ENCODE assay signal across 25 cellular contexts in the genomic region with DNA sequence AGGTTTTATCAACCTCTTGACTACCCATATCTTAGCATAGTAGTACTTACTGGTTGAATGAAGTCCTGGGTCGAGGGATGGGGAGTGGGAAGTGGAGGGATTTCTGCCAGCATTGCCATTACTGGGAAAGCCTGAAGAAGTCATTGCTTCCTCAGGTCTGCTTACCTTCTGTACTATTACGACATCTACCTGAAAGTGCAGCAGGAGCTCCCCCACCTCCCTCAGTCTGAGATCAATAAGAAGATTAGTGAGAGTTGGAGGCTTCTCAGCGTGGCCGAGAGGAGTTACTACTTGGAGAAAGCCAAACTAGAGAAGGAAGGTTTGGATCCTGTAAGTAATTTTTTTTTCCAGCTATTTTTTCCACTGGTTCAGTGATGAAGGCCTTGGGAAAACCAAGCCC. TPM values are rescaled to one million over a fixed set of nuclear protein-coding genes. Genes with fewer than 3 reads are reported as not detected.
DNase-seq lines count a peak whose midpoint lies in the region; ATAC-seq and TF ChIP-seq lines count a peak whose summit lies in the region.
"Had no signal": no experiment of that assay in that cellular context is flagged by ENCODE, and none has a peak within 500 bp of the region (broad histone marks: within the 10 kb centered on the region; RNA-seq: fewer than 3 reads in every experiment).

No MANE protein-coding gene starts in this region.

- H4K5ac ChIP-seq in IMR-90 (ENCODE audit: low read depth, low read length) = no peak overlapping the region

- dilution Hi-C loops in IMR-90 (cut with HindIII; ENCODE audit: low sequenced_read_pairs, unreplicated experiment) = no loop called here

- H3K9me3 ChIP-seq in IMR-90 (ENCODE audit: control insufficient read depth, insufficient read depth, low read length) = no peaks in the 10 kb centered on the region
- H3K9me3 ChIP-seq in WERI-Rb-1 (ENCODE audit: severe bottlenecking) = no peaks in the 10 kb centered on the region
- H3K9me3 ChIP-seq: A549; BLaER1 treated with 17β-estradiol and CSF1 and Interleukin-3, amounts not matched to agents 10 nM and 100 nM; Caco-2 had no signal

- peaks cover 94% of the 10 kb centered on the region for H3K36me3 Mint-ChIP-seq in activated T-cell treated with anti-CD3 and anti-CD28 coated beads, Interleukin-2, amount 50 U/mL, for 24 hours (ENCODE audit: low read depth)
- H3K36me3 Mint-ChIP-seq in activated T-cell treated with anti-CD3 and anti-CD28 coated beads, Interleukin-2, amount 50 U/mL, for 4 hours (ENCODE audit: insufficient read depth) = peaks cover 43% of the 10 kb centered on the region
- peaks cover 40% of the 10 kb centered on the region for H3K36me3 Mint-ChIP-seq in central memory CD8-positive, alpha-beta T cell (ENCODE audit: insufficient read depth)

- DNase-seq in activated T-cell treated with anti-CD3 and anti-CD28 coated beads, Interleukin-2, amount 50 U/mL, for 24 hours = no peak
- DNase-seq in activated T-cell treated with anti-CD3 and anti-CD28 coated beads, Interleukin-2, amount 50 U/mL, for 4 hours = no peak
- DNase-seq in IMR-90 (no peak), WERI-Rb-1 (peak; percentile 58), cortex of kidney (lab: John Stamatoyannopoulos, UW) (no peak), T-helper 2 cell (no peak), DMS 273 treated with DMSO at 0.1 percent for 48 hours (lab: John Stamatoyannopoulos, UW) (no peak)
- DNase-seq in central memory CD8-positive, alpha-beta T cell (ENCODE audit: low spot score in 2 of 2) = no peak
- DNase-seq: AML-193; Caco-2; Calu3; CD4-positive, alpha-beta T cell; CD8-positive, alpha-beta T cell; DMS153; DMS53; DMS79; DND-41; EL; GDM1 had no signal

- H3K9me1 ChIP-seq in IMR-90 (ENCODE audit: insufficient read depth, low read length) = peaks cover 7% of the 10 kb centered on the region; the same call in 1 of the 2 replicates

- no peak overlapping the region for H3K56ac ChIP-seq in IMR-90 (ENCODE audit: extremely low read depth, insufficient read depth, low read length)

- peaks cover 30 to 76% of the 10 kb centered on the region in 2 experiments for H3K79me1 ChIP-seq in IMR-90 (ENCODE audit: low read depth in 1 of 2, low read length in 2 of 2)

- no peak overlapping the region for H3K4me3 Mint-ChIP-seq in activated T-cell treated with anti-CD3 and anti-CD28 coated beads, Interleukin-2, amount 50 U/mL, for 24 hours
- H3K4me3 Mint-ChIP-seq in activated T-cell treated with anti-CD3 and anti-CD28 coated beads, Interleukin-2, amount 50 U/mL, for 4 hours = no peak overlapping the region
- no peak overlapping the region for H3K4me3 Mint-ChIP-seq in central memory CD8-positive, alpha-beta T cell
- H3K4me3 Mint-ChIP-seq: B cell; CD4-positive, alpha-beta T cell; CD8-positive, alpha-beta T cell had no signal

- H3K36me3 ChIP-seq in IMR-90 (ENCODE audit: control insufficient read depth, insufficient read depth, low read length) = peaks cover 30% of the 10 kb centered on the region
- peaks cover 78% of the 10 kb centered on the region for H3K36me3 ChIP-seq in WERI-Rb-1

- H2AK9ac ChIP-seq in IMR-90 (replicated peaks; ENCODE audit: low read depth, low read length, poor library complexity) = no peak overlapping the region

- no peak overlapping the region for H2BK15ac ChIP-seq in IMR-90 (ENCODE audit: low read depth, low read length)

- H2BK120ac ChIP-seq in IMR-90 (ENCODE audit: low read depth, low read length) = no peak overlapping the region

- H4K8ac ChIP-seq in IMR-90 (ENCODE audit: low read depth in 2 of 2, low read length in 2 of 2) = no peak overlapping the region

- H2AK5ac ChIP-seq in IMR-90 (ENCODE audit: low read depth, low read length) = no peak overlapping the region

- CTCF ChIA-PET in IMR-90 (lab: Yijun Ruan, JAX) = interaction anchor here (0.7 to 1.0 kb wide), 2 partner anchors 16 to 1172 kb away, joined by 3 to 5 read pairs; no protein-coding TSS in a partner anchor

- no peak for TF ChIP-seq RAD21 in IMR-90 (IDR thresholded peaks at IDR 0.05; ENCODE audit: low read length)

- H3K4me1 ChIP-seq in IMR-90 (ENCODE audit: control insufficient read depth, insufficient read depth, low read length) = no peaks in the 10 kb centered on the region; the same call in 1 of the 2 replicates

- BruUV-seq in IMR-90 (replicated peaks; lab: Mats Ljungman, UMichigan) = no TSS peak

- H2AFZ ChIP-seq in IMR-90 (replicated peaks; ENCODE audit: low read length, poor library complexity) = no peak overlapping the region

- H3K9ac ChIP-seq in IMR-90 (ENCODE audit: low read depth, low read length) = no peak overlapping the region
- H3K9ac ChIP-seq: BLaER1 treated with 17β-estradiol and CSF1 and Interleukin-3, amounts not matched to agents 10 nM and 100 nM had no signal

- H3K27me3 Mint-ChIP-seq in activated T-cell treated with anti-CD3 and anti-CD28 coated beads, Interleukin-2, amount 50 U/mL, for 24 hours = no peaks in the 10 kb centered on the region
- H3K27me3 Mint-ChIP-seq in activated T-cell treated with anti-CD3 and anti-CD28 coated beads, Interleukin-2, amount 50 U/mL, for 4 hours (ENCODE audit: low read depth) = no peaks in the 10 kb centered on the region
- no peaks in the 10 kb centered on the region for H3K27me3 Mint-ChIP-seq in central memory CD8-positive, alpha-beta T cell
- H3K27me3 Mint-ChIP-seq: B cell; CD4-positive, alpha-beta T cell had no signal

- H3K27ac Mint-ChIP-seq in activated T-cell treated with anti-CD3 and anti-CD28 coated beads, Interleukin-2, amount 50 U/mL, for 24 hours = peak overlapping the region; percentile 52
- H3K27ac Mint-ChIP-seq in central memory CD8-positive, alpha-beta T cell (ENCODE audit: low read depth) = peak overlapping the region; percentile 14
- H3K27ac Mint-ChIP-seq: B cell; CD4-positive, alpha-beta T cell; CD8-positive, alpha-beta T cell had no signal

- H3K9me3 Mint-ChIP-seq in activated T-cell treated with anti-CD3 and anti-CD28 coated beads, Interleukin-2, amount 50 U/mL, for 24 hours = no peaks in the 10 kb centered on the region
- no peaks in the 10 kb centered on the region for H3K9me3 Mint-ChIP-seq in activated T-cell treated with anti-CD3 and anti-CD28 coated beads, Interleukin-2, amount 50 U/mL, for 4 hours
- H3K9me3 Mint-ChIP-seq in central memory CD8-positive, alpha-beta T cell = no peaks in the 10 kb centered on the region
- H3K9me3 Mint-ChIP-seq: CD4-positive, alpha-beta T cell; CD8-positive, alpha-beta T cell had no signal

- H3K23ac ChIP-seq in IMR-90 (ENCODE audit: low read depth, low read length) = no peak overlapping the region

- no peak overlapping the region for H3K4ac ChIP-seq in IMR-90 (ENCODE audit: low read depth, low read length)

- in situ Hi-C loops in IMR-90 (cut with MboI; ENCODE audit: low sequenced_read_pairs) = loop anchor here (10.0 kb wide), 1 partner anchor 208 kb away; no protein-coding TSS in a partner anchor

- no peak overlapping the region for H3K18ac ChIP-seq in IMR-90 (ENCODE audit: low read depth, low read length)

- no CpG with 5 or more reads among the region's 4 CpGs for WGBS in IMR-90 (ENCODE audit: extremely low coverage in 2 of 2, insufficient read length in 1 of 2), 2 experiments

- H3K4me2 ChIP-seq in IMR-90 (ENCODE audit: low read depth, low read length) = no peak overlapping the region
- H3K4me2 ChIP-seq: A549 had no signal

- no peak overlapping the region for H4K91ac ChIP-seq in IMR-90 (ENCODE audit: insufficient read depth, low read depth, low read length)

- H3K27me3 ChIP-seq in IMR-90 (ENCODE audit: control insufficient read depth, insufficient read depth, low read length) (no peaks in the 10 kb centered on the region), WERI-Rb-1 (ENCODE audit: insufficient read depth, low read depth, severe bottlenecking) (no peaks in the 10 kb centered on the region)
- H3K27me3 ChIP-seq: BLaER1 treated with 17β-estradiol and CSF1 and Interleukin-3, amounts not matched to agents 10 nM and 100 nM had no signal

- peaks cover 53% of the 10 kb centered on the region for H3K4me1 Mint-ChIP-seq in activated T-cell treated with anti-CD3 and anti-CD28 coated beads, Interleukin-2, amount 50 U/mL, for 24 hours (ENCODE audit: low read depth)
- peaks cover 31% of the 10 kb centered on the region for H3K4me1 Mint-ChIP-seq in activated T-cell treated with anti-CD3 and anti-CD28 coated beads, Interleukin-2, amount 50 U/mL, for 4 hours (ENCODE audit: low read depth)
- peaks cover 36% of the 10 kb centered on the region for H3K4me1 Mint-ChIP-seq in central memory CD8-positive, alpha-beta T cell

- H3K4me3 ChIP-seq in IMR-90 (ENCODE audit: insufficient read depth, low read depth, low read length) (no peak overlapping the region), WERI-Rb-1 (ENCODE audit: low read depth, low read length) (no peak overlapping the region)
- H3K4me3 ChIP-seq: A549; BLaER1 treated with 17β-estradiol and CSF1 and Interleukin-3, amounts not matched to agents 10 nM and 100 nM; GM12878 had no signal

- no peak for TF ChIP-seq POLR2A in IMR-90 (IDR thresholded peaks at IDR 0.05; ENCODE audit: low read depth, low read length)

- H3K14ac ChIP-seq in IMR-90 (replicated peaks; ENCODE audit: low read depth, low read length) = no peak overlapping the region

- H3K27ac ChIP-seq in IMR-90 (ENCODE audit: insufficient read depth, low read length) (no peak overlapping the region), WERI-Rb-1 (no peak overlapping the region)
- H3K27ac ChIP-seq: 22Rv1; A549; BLaER1 treated with 17β-estradiol and CSF1 and Interleukin-3, amounts not matched to agents 10 nM and 100 nM; C4-2B had no signal

- H2BK20ac ChIP-seq in IMR-90 (ENCODE audit: low read depth, low read length) = no peak overlapping the region

- peaks cover 31% of the 10 kb centered on the region; the same call in 1 of the 2 replicates for H4K20me1 ChIP-seq in IMR-90 (ENCODE audit: insufficient read depth, low read length)

- POLR2A ChIA-PET in IMR-90 (lab: Charles Lee; ENCODE audit: unreplicated experiment) = interaction anchor here (0.6 kb wide), 1 partner anchor 147 kb away, joined by 3 read pairs; no protein-coding TSS in a partner anchor

- no peak for ATAC-seq in activated T-cell treated with anti-CD3 and anti-CD28 coated beads, Interleukin-2, amount 50 U/mL, for 4 hours
- no peak for ATAC-seq in IMR-90 (ENCODE audit: low read depth)
- no peak for ATAC-seq in central memory CD8-positive, alpha-beta T cell (replicated peaks; ENCODE audit: extremely low read depth, poor library complexity, severe bottlenecking)
- ATAC-seq: A549; CD8-positive, alpha-beta T cell; GM12878 had no signal

- intact Hi-C loops in IMR-90 (cut with micrococcal nuclease) = loop anchor here (10.0 kb wide), 2 partner anchors 348 to 428 kb away; partner anchors contain the start of gene TCOF1

- TF ChIP-seq CTCF in IMR-90 (conservative IDR thresholded peaks at IDR 0.05; ENCODE audit: low read depth, low read length) (no peak), WERI-Rb-1 (IDR thresholded peaks at IDR 0.05; ENCODE audit: low read depth, low read length) (no peak)

- H2BK5ac ChIP-seq in IMR-90 (ENCODE audit: low read depth, low read length, poor library complexity, severe bottlenecking) = no peak overlapping the region

RNA-seq across cellular contexts. Expression of gene HMGXB3, which starts 5.8 kb away (rescaled TPM):
- total RNA-seq in activated T-cell treated with anti-CD3 and anti-CD28 coated beads, Interleukin-2, amount 50 U/mL, for 4 hours = 10 to 100 TPM; 46.2 to 49.2 (median 46.4) TPM
- total RNA-seq in IMR-90 (2012; rRNA removed) = 27.6 and 29.2 TPM in 2 replicates
- polyA plus RNA-seq in IMR-90 (2012; rRNA removed) = 27.6 and 30.6 TPM in 2 replicates
- polyA plus RNA-seq in IMR-90 (2012; cell fraction: cytosol; rRNA removed) = 15.9 and 22.3 TPM in 2 replicates
- 89.7 and 113 TPM in 2 replicates for polyA plus RNA-seq in IMR-90 (2012; cell fraction: nucleus; rRNA removed; ENCODE audit: low replicate concordance)

RNA-seq across cellular contexts. Expression of gene TIGD6, which starts 5.9 kb away (rescaled TPM):
- total RNA-seq in activated T-cell treated with anti-CD3 and anti-CD28 coated beads, Interleukin-2, amount 50 U/mL, for 4 hours = 1 to 10 TPM; 1.9 to 2.4 (median 2.1) TPM
- total RNA-seq in IMR-90 (2012; rRNA removed) = 6.1 and 6.6 TPM in 2 replicates
- 4.4 and 5.8 TPM in 2 replicates for polyA plus RNA-seq in IMR-90 (2012; rRNA removed)
- 3.8 and 4.4 TPM in 2 replicates for polyA plus RNA-seq in IMR-90 (2012; cell fraction: cytosol; rRNA removed)
- 1.9 and 4.0 TPM in 2 replicates for polyA plus RNA-seq in IMR-90 (2012; cell fraction: nucleus; rRNA removed; ENCODE audit: low replicate concordance)

RNA-seq across cellular contexts. Expression of gene SLC26A2, which starts 45.8 kb away (rescaled TPM):
- total RNA-seq in activated T-cell treated with anti-CD3 and anti-CD28 coated beads, Interleukin-2, amount 50 U/mL, for 4 hours = 1 to 10 TPM; 7.9 to 8.8 (median 8.0) TPM
- 9.9 and 12.8 TPM in 2 replicates for total RNA-seq in IMR-90 (2012; rRNA removed)
- polyA plus RNA-seq in IMR-90 (2012; rRNA removed) = 1.5 and 2.2 TPM in 2 replicates
- 0.38 and 0.51 TPM in 2 replicates for polyA plus RNA-seq in IMR-90 (2012; cell fraction: cytosol; rRNA removed)
- 0.26 and 1.9 TPM in 2 replicates for polyA plus RNA-seq in IMR-90 (2012; cell fraction: nucleus; rRNA removed; ENCODE audit: low replicate concordance)
